ENCODE assay signal across 12 cellular contexts in the genomic region with DNA sequence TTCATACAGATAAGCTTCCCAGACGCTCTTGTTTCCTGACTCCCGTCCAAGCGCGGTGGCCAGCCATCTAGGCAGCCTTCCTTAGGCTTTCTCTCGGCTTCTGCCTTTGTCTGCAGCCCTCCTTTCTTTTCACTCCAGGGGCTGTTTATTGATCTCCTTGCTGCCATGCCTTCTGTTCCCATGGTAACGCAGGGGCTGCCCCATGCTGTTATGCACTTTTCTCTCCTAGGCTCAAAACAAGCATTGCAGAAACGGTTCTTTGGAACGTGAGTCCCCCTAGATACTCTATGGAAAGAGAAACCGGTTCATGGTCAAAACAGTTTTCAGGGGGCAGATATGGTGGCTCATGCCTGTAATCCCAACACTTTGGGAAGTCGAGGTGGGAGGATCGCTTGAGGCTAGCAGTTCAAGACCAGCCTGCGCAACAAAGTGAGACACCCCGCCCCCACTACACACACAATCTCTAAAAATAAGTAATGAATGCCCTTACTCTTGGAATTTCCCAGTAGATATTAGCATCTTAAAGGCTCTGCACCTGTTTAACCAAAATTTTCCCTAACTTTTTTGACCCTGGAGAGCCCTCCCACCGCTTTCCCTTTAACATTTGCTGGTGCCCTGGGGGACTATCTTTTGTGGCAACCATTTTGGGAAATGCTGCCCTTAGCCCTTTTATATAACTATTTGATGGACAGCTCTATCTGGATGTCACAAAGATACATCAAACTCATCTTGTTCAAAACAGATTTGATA. TPM values are rescaled to one million over a fixed set of nuclear protein-coding genes. Genes with fewer than 3 reads are reported as not detected.
DNase-seq lines count a peak whose midpoint lies in the region; ATAC-seq and TF ChIP-seq lines count a peak whose summit lies in the region.
"Had no signal": no experiment of that assay in that cellular context is flagged by ENCODE, and none has a peak within 500 bp of the region (broad histone marks: within the 10 kb centered on the region; RNA-seq: fewer than 3 reads in every experiment).

No MANE protein-coding gene starts in this region.

- no peak overlapping the region for H3K9ac ChIP-seq in OCI-LY3 (ENCODE audit: low read length)

- H3K9me3 ChIP-seq in OCI-LY3 (ENCODE audit: insufficient read depth, low read length) = no peaks in the 10 kb centered on the region

- no peak for ATAC-seq in HG03159 (IDR thresholded peaks at IDR 0.05; ENCODE audit: unreplicated experiment)

- no peak overlapping the region for H3K4me3 ChIP-seq in OCI-LY3 (ENCODE audit: low read length)
- peak overlapping the region; percentile 19 for H3K4me3 ChIP-seq in fibroblast of pulmonary artery (replicated peaks; ENCODE audit: low read depth, low read length)

- peak overlapping the region; percentile 51 for H3K4me3 Mint-ChIP-seq in progenitor cell of endocrine pancreas (ENCODE audit: low read depth)
- no peak overlapping the region for H3K4me3 Mint-ChIP-seq in activated naive CD8-positive, alpha-beta T cell treated with anti-CD3 and anti-CD28 coated beads for 36 hours

- H3K9me3 Mint-ChIP-seq in progenitor cell of endocrine pancreas (ENCODE audit: low read depth) = peaks cover 12% of the 10 kb centered on the region
- no peaks in the 10 kb centered on the region for H3K9me3 Mint-ChIP-seq in activated naive CD8-positive, alpha-beta T cell treated with anti-CD3 and anti-CD28 coated beads for 36 hours

- H2AFZ ChIP-seq in OCI-LY3 (ENCODE audit: low read depth, low read length) = no peak overlapping the region

- H3K36me3 Mint-ChIP-seq in progenitor cell of endocrine pancreas (ENCODE audit: insufficient read depth) = no peaks in the 10 kb centered on the region
- H3K36me3 Mint-ChIP-seq in activated naive CD8-positive, alpha-beta T cell treated with anti-CD3 and anti-CD28 coated beads for 36 hours = no peaks in the 10 kb centered on the region

- no peaks in the 10 kb centered on the region for H4K20me1 ChIP-seq in OCI-LY3 (ENCODE audit: insufficient read depth, low read length)

- H3K4me1 Mint-ChIP-seq in progenitor cell of endocrine pancreas (ENCODE audit: low read depth) = peaks cover 10% of the 10 kb centered on the region
- no peaks in the 10 kb centered on the region for H3K4me1 Mint-ChIP-seq in activated naive CD8-positive, alpha-beta T cell treated with anti-CD3 and anti-CD28 coated beads for 36 hours

- no peak for TF ChIP-seq CTCF in OCI-LY3 (IDR thresholded peaks at IDR 0.05; ENCODE audit: low read depth, low read length)
- TF ChIP-seq CTCF in fibroblast of pulmonary artery (IDR thresholded peaks at IDR 0.05; ENCODE audit: low read length, missing control alignments) = no peak
- no peak for TF ChIP-seq CTCF in progenitor cell of endocrine pancreas (IDR thresholded peaks at IDR 0.05; ENCODE audit: unreplicated experiment)

- no peaks in the 10 kb centered on the region for H3K36me3 ChIP-seq in OCI-LY3 (replicated peaks; ENCODE audit: low read depth, low read length)

- peak overlapping the region; percentile 49 for H3K4me2 ChIP-seq in OCI-LY3 (ENCODE audit: low read length)

- H3K27me3 ChIP-seq in OCI-LY3 (ENCODE audit: low read depth, low read length) = no peaks in the 10 kb centered on the region

- H3K27me3 Mint-ChIP-seq in progenitor cell of endocrine pancreas = no peaks in the 10 kb centered on the region
- H3K27me3 Mint-ChIP-seq in activated naive CD8-positive, alpha-beta T cell treated with anti-CD3 and anti-CD28 coated beads for 36 hours = no peaks in the 10 kb centered on the region

- DNase-seq in NCI-H1105 treated with DMSO at 0.1 percent for 48 hours (lab: John Stamatoyannopoulos, UW) (peak; percentile 2), NCI-H1105 (lab: John Stamatoyannopoulos, UW) (no peak), fibroblast of pulmonary artery (ENCODE audit: low read depth) (peak; percentile 6), progenitor cell of endocrine pancreas (ENCODE audit: low spot score, unreplicated experiment) (peak; percentile 24), NCI-H526 (lab: John Stamatoyannopoulos, UW) (no peak)
- no peak for DNase-seq in activated naive CD8-positive, alpha-beta T cell treated with anti-CD3 and anti-CD28 coated beads for 36 hours
- DNase-seq: 8988T, activated T-cell treated with anti-CD3 and anti-CD28 coated beads for 4 hours, NCI-H1694 treated with DMSO at 0.1 percent for 48 hours had no signal

- H3K27ac ChIP-seq in OCI-LY3 (ENCODE audit: low read length) = no peak overlapping the region

- peak overlapping the region; percentile 97 for H3K27ac Mint-ChIP-seq in progenitor cell of endocrine pancreas
- H3K27ac Mint-ChIP-seq in activated naive CD8-positive, alpha-beta T cell treated with anti-CD3 and anti-CD28 coated beads for 36 hours = no peak overlapping the region

- H3K79me2 ChIP-seq in OCI-LY3 (ENCODE audit: low read length) = no peaks in the 10 kb centered on the region

- peaks cover 10% of the 10 kb centered on the region; the same call in 1 of the 2 replicates for H3K4me1 ChIP-seq in OCI-LY3 (ENCODE audit: low read length)

RNA-seq across cellular contexts. Expression of gene ZNF157, which starts 53.9 kb away (rescaled TPM):
- 2.0 TPM in 2 replicates for total RNA-seq in progenitor cell of endocrine pancreas
- total RNA-seq in activated naive CD8-positive, alpha-beta T cell treated with anti-CD3 and anti-CD28 coated beads for 36 hours = 1 to 10 TPM in 1 of 2 experiments, under 1 TPM in 1; 0.78 to 1.2 TPM
- total RNA-seq: subcutaneous adipose tissue had no signal

Comparison
In these comparisons a context has a peak if more than half of its experiments do, and no peak if none do; other contexts are left out.
1. DNase-seq: peak in NCI-H1105 treated with DMSO at 0.1 percent for 48 hours (single experiment), fibroblast of pulmonary artery (single experiment) and progenitor cell of endocrine pancreas (single experiment); none in NCI-H1105 (single experiment), activated naive CD8-positive, alpha-beta T cell treated with anti-CD3 and anti-CD28 coated beads for 36 hours (single experiment) and NCI-H526 (0 of 2).